9 cellular contexts compared by ENCODE assay signal in the genomic region with DNA sequence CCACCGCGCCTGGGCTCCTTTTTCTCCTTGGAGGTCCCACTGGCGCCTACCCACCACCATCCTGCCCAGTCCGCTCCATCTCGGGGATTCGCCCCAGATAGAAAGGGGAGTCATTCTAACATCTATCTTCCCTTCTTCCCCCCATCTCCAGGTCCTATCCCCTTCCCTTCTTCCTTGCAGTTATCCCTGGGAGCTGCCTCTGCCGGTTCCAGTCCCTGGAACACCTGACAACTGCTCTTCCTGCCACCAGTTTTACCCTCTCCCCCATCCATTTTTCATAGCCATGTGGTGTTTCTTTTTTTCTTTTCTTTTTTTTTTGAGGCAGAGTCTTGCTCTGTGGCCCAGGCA. TPM values are rescaled to one million over a fixed set of nuclear protein-coding genes. Genes with fewer than 3 reads are reported as not detected.
DNase-seq lines count a peak whose midpoint lies in the region; TF ChIP-seq lines count a peak whose summit lies in the region.
"Had no signal": no experiment of that assay in that cellular context is flagged by ENCODE, and none has a peak within 500 bp of the region (broad histone marks: within the 10 kb centered on the region; RNA-seq: fewer than 3 reads in every experiment).

No MANE protein-coding gene starts in this region.

- no peak for TF ChIP-seq POLR2A in prostate gland (IDR thresholded peaks at IDR 0.05)

- H3K27ac ChIP-seq in C4-2B (no peak overlapping the region), prostate gland (peak overlapping the region; percentile 76 to 85), substantia nigra (ENCODE audit: low read depth, low read length, poor library complexity, severe bottlenecking) (no peak overlapping the region), SJCRH30 (no peak overlapping the region)
- H3K27ac ChIP-seq: foreskin keratinocyte had no signal

- intact Hi-C loops in prostate gland (cut with DNase I) = loop anchor here (2.0 kb wide), 1 partner anchor 15 kb away; no protein-coding TSS in a partner anchor

- H3K4me3 ChIP-seq in fibroblast of the aortic adventitia (ENCODE audit: low read depth, low read length) (peak overlapping the region; percentile 57), prostate gland (no peak overlapping the region), SJCRH30 (no peak overlapping the region)

- H3K27me3 ChIP-seq in prostate gland (replicated peaks; ENCODE audit: insufficient read depth) = peaks cover 4% of the 10 kb centered on the region
- no peaks in the 10 kb centered on the region for H3K27me3 ChIP-seq in SJCRH30
- H3K27me3 ChIP-seq: foreskin keratinocyte had no signal

- DNase-seq in fibroblast of the aortic adventitia (ENCODE audit: low read depth) = no peak
- no peak for DNase-seq in prostate gland (ENCODE audit: low spot score)
- DNase-seq in substantia nigra (lab: John Stamatoyannopoulos, UW) = no peak
- no peak for DNase-seq in SJCRH30
- no peak for DNase-seq in cerebellum (ENCODE audit: low spot score)
- no peak for DNase-seq in amniotic stem cell (lab: John Stamatoyannopoulos, UW)

- WGBS in prostate gland = 19% methylated on average over 7 of the region's 7 CpGs

- H3K9me3 ChIP-seq in prostate gland = no peaks in the 10 kb centered on the region
- no peaks in the 10 kb centered on the region for H3K9me3 ChIP-seq in SJCRH30 (replicated peaks)

- H3K4me1 ChIP-seq in prostate gland (replicated peaks) = no peaks in the 10 kb centered on the region
- H3K4me1 ChIP-seq in SJCRH30 = peaks cover 13% of the 10 kb centered on the region; the same call in 1 of the 2 replicates

- H3K36me3 ChIP-seq in prostate gland (no peaks in the 10 kb centered on the region), SJCRH30 (no peaks in the 10 kb centered on the region)

- TF ChIP-seq CTCF in C4-2B (conservative IDR thresholded peaks at IDR 0.05) = peak; percentile 70; the same call in 1 of the 2 replicates
- peak; percentile 36 for TF ChIP-seq CTCF in LNCAP (IDR thresholded peaks at IDR 0.05)
- no peak for TF ChIP-seq CTCF in fibroblast of the aortic adventitia (IDR thresholded peaks at IDR 0.05; ENCODE audit: insufficient read depth, low read length)
- no peak for TF ChIP-seq CTCF in prostate gland (IDR thresholded peaks at IDR 0.05)

RNA-seq across cellular contexts. Expression of a gene that starts 12.0 kb away (rescaled TPM):
- total RNA-seq in fibroblast of the aortic adventitia (ENCODE audit: low replicate concordance) = 101 and 133 TPM in 2 replicates
- total RNA-seq in prostate gland = 10 to 100 TPM; 45.3 to 89.4 TPM
- total RNA-seq in SJCRH30 (2014; rRNA removed; shearing (Covaris generic)) = 2.6 and 2.7 TPM in 2 replicates
- total RNA-seq in cerebellum = 9.3 TPM

RNA-seq across cellular contexts. Expression of a gene that starts 48.3 kb away (rescaled TPM):
- total RNA-seq in fibroblast of the aortic adventitia (ENCODE audit: low replicate concordance) = 7.9 and 11.3 TPM in 2 replicates
- total RNA-seq in prostate gland = 10 to 100 TPM in 1 of 2 donors, 1 to 10 TPM in 1; 3.0 to 10.2 TPM
- total RNA-seq in SJCRH30 (2014; rRNA removed; shearing (Covaris generic)) = 0.73 and 1.1 TPM in 2 replicates
- total RNA-seq in cerebellum = 34.0 TPM

Comparison
In these comparisons a context has a peak if more than half of its experiments do, and no peak if none do; other contexts are left out.
1. H3K27ac ChIP-seq: peak in prostate gland (2 of 2); none in C4-2B (single experiment), substantia nigra (single experiment) and SJCRH30 (single experiment).
2. CTCF ChIP-seq: peak in C4-2B (single experiment) and LNCAP (single experiment); none in fibroblast of the aortic adventitia (single experiment) and prostate gland (0 of 4).